17 cellular contexts compared by ENCODE assay signal in genomic region chr4:128141866-128142265, GRCh38.
"Had no signal": no experiment of that assay in that cellular context is flagged by ENCODE, and none has a peak within 500 bp of the region (broad histone marks: within the 10 kb centered on the region; RNA-seq: fewer than 3 reads in every experiment).

No MANE protein-coding gene starts in this region.

- H3K4me3 ChIP-seq: hepatocyte, sigmoid colon, skin epidermis, testis, transverse colon had no signal

- DNase-seq: cortex of kidney; effector memory CD4-positive, alpha-beta T cell; erythroblast; foreskin melanocyte; head of caudate nucleus; kidney glomerular epithelial cell; naive thymus-derived CD4-positive, alpha-beta T cell; posterior cingulate gyrus; sigmoid colon; stimulated activated CD4-positive, alpha-beta T cell treated with anti-CD3 and anti-CD28 coated beads, Interleukin-2, amount 100 ng/mL, for 24 hours; stimulated activated CD4-positive, alpha-beta T cell treated with anti-CD3 and anti-CD28 coated beads, Interleukin-4, amount 100 ng/mL, for 4 hours; stimulated activated naive B cell treated with anti-CD40 and anti-IgM and Interleukin-4, amounts not matched to agents 10 μg/mL and 1 μg/mL and 100 μg/mL, for 72 hours; stimulated activated naive CD8-positive, alpha-beta T cell treated with anti-CD3 and anti-CD28 coated beads, Interleukin-15, amount 100 ng/mL, for 72 hours; testis; transverse colon had no signal

- ATAC-seq: naive thymus-derived CD4-positive, alpha-beta T cell; stimulated activated naive B cell treated with anti-CD40 and anti-IgM and Interleukin-4, amounts not matched to agents 10 μg/mL and 1 μg/mL and 100 μg/mL, for 72 hours; stimulated activated naive CD8-positive, alpha-beta T cell treated with anti-CD3 and anti-CD28 coated beads, Interleukin-15, amount 100 ng/mL, for 72 hours had no signal
